In the genomic region with DNA sequence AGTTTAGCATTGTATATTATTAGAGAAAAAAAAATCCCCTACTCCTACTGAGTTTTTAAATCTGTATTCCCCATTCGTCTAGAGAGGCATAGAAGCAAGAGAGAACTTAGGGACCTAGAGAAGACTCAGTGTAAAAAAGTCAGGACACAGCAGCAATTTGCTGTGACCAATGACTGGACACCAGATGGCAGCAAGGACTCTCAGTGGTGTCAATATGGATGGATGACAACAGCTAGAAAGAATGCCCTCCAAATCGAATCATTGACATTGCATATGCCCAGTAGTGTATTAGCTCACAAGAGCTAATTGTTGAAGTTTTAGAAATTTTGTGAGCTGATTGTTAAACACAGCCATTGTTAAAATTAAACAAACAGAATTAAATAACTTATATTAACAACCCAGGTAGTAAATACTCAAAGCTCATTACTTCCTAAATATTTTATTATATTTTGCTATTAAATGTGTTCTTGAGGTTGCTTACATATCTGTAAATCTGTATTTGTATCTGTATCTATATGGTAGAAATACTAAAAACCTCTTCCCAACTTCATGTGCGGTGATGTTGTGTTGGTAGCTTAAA, we compare ENCODE assay signal across 8 cellular contexts. TPM values are rescaled to one million over a fixed set of nuclear protein-coding genes. Genes with fewer than 3 reads are reported as not detected.
DNase-seq lines count a peak whose midpoint lies in the region; ATAC-seq and TF ChIP-seq lines count a peak whose summit lies in the region.

No MANE protein-coding gene starts in this region.

- TF ChIP-seq CTCF in HCT116 (IDR thresholded peaks at IDR 0.05 in 2 of 3, conservative IDR thresholded peaks at IDR 0.05 in 1 of 3; ENCODE audit: borderline replicate concordance in 1 of 3, insufficient read depth in 1 of 3, low read depth in 2 of 3, low read length in 2 of 3) = peak; percentile 66 to 77 (median 70)
- peak; percentile 67 for TF ChIP-seq CTCF in astrocyte of the spinal cord (IDR thresholded peaks at IDR 0.05; ENCODE audit: low read depth, low read length)

- ATAC-seq in HCT116 = peak; percentile 99
- no peak for ATAC-seq in GM21390 (IDR thresholded peaks at IDR 0.05; ENCODE audit: unreplicated experiment)
- ATAC-seq in HG02852 (IDR thresholded peaks at IDR 0.05; ENCODE audit: unreplicated experiment) = no peak

- DNase-seq in COR-L47 (lab: John Stamatoyannopoulos, UW) = peak; percentile 52
- DNase-seq in HCT116 (ENCODE audit: low read depth, low spot score) = peak; percentile 62
- peak; percentile 80 for DNase-seq in NCI-H82 (lab: John Stamatoyannopoulos, UW)
- peak; percentile 57 for DNase-seq in astrocyte of the spinal cord (ENCODE audit: low read depth, low spot score)
- peak; percentile 78 for DNase-seq in iPS-NIHi11 (ENCODE audit: low spot score)
- peak; percentile 80 for DNase-seq in superior temporal gyrus (ENCODE audit: extremely low spot score)

- H3K4me3 ChIP-seq in HCT116 (replicated peaks in 1 of 2; ENCODE audit: low read depth in 1 of 2, low read length in 2 of 2) (no peak overlapping the region), astrocyte of the spinal cord (ENCODE audit: low read depth, low read length) (no peak overlapping the region)

- BruUV-seq in HCT116 (replicated peaks; lab: Mats Ljungman, UMichigan) = no TSS peak

- H3K4me2 ChIP-seq in HCT116 (ENCODE audit: low read length) = no peak overlapping the region

- H2AFZ ChIP-seq in HCT116 (ENCODE audit: low read depth, low read length, poor library complexity, severe bottlenecking) = peak overlapping the region; percentile 30

- CTCF ChIA-PET in HCT116 (lab: Charles Lee) = interaction anchor here (0.6 to 2.8 kb wide), 18 partner anchors 11 to 514 kb away, joined by 3 to 38 read pairs (median 4); a partner anchor contains a TSS

- H3K36me3 ChIP-seq in HCT116 (ENCODE audit: control insufficient read depth in 1 of 2, insufficient read depth in 2 of 2, low read length in 2 of 2) = no peaks in the 10 kb centered on the region

- H3K4me1 ChIP-seq in HCT116 (ENCODE audit: control insufficient read depth in 1 of 2, insufficient read depth in 2 of 2, low read length in 2 of 2) = no peaks in the 10 kb centered on the region

- POLR2A ChIA-PET in HCT116 (lab: Charles Lee) = interaction anchor here (0.7 to 1.2 kb wide), 2 partner anchors 353 to 385 kb away, joined by 3 to 5 read pairs; no protein-coding TSS in a partner anchor

- H3K27ac ChIP-seq in HCT116 (ENCODE audit: low read depth, low read length) = no peak overlapping the region

- peak; percentile 85 for TF ChIP-seq RAD21 in HCT116 (IDR thresholded peaks at IDR 0.05; ENCODE audit: low read depth)

- no peaks in the 10 kb centered on the region for H3K79me2 ChIP-seq in HCT116 (ENCODE audit: insufficient read depth, low read length)

- intact Hi-C loops in HCT116 (cut with micrococcal nuclease) = loop anchor here (1.0 to 2.0 kb wide), 5 partner anchors 71 to 514 kb away; no protein-coding TSS in a partner anchor

- RAD21 ChIA-PET in HCT116 (lab: Charles Lee; ENCODE audit: low non-redundant PET in 1 of 2, low total read pairs in 2 of 2, uncharacterized antibody in 2 of 2, unreplicated experiment in 2 of 2) = interaction anchor here (0.9 to 1.8 kb wide), 5 partner anchors 72 to 353 kb away, joined by 3 to 9 read pairs (median 5); no protein-coding TSS in a partner anchor

- no peak for TF ChIP-seq POLR2A in HCT116 (IDR thresholded peaks at IDR 0.05; ENCODE audit: borderline replicate concordance, extremely low read depth, insufficient read depth, insufficient read length)

- H3K27me3 ChIP-seq in HCT116 (ENCODE audit: insufficient read depth, low read length) = no peaks in the 10 kb centered on the region

- no peak overlapping the region for H3K9ac ChIP-seq in HCT116 (ENCODE audit: low read length)

- no peaks in the 10 kb centered on the region for H3K9me2 ChIP-seq in HCT116 (ENCODE audit: insufficient read depth)

- H4K20me1 ChIP-seq in HCT116 (ENCODE audit: insufficient read depth) = no peaks in the 10 kb centered on the region

- in situ Hi-C loops in astrocyte of the spinal cord (cut with HindIII; ENCODE audit: low sequenced_read_pairs) = no loop called here

- no peaks in the 10 kb centered on the region for H3K9me3 ChIP-seq in HCT116 (ENCODE audit: control insufficient read depth in 1 of 2, insufficient read depth in 1 of 2, low read depth in 1 of 2, low read length in 2 of 2)

TF ChIP-seq in HCT116, 20 proteins besides CTCF, POLR2A, EP300 and RAD21:
- TF ChIP-seq EGR1 (IDR thresholded peaks at IDR 0.05; ENCODE audit: low read depth) = no peak
- TF ChIP-seq EZH2phosphoT487 (IDR thresholded peaks at IDR 0.05; ENCODE audit: borderline replicate concordance) = no peak
- no peak for TF ChIP-seq ZNF274 (IDR thresholded peaks at IDR 0.05; ENCODE audit: low read depth, low read length)
- TF ChIP-seq, protein P1, sequence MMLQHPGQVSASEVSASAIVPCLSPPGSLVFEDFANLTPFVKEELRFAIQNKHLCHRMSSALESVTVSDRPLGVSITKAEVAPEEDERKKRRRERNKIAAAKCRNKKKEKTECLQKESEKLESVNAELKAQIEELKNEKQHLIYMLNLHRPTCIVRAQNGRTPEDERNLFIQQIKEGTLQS (IDR thresholded peaks at IDR 0.05) = peak; percentile 63; the same call in 1 of the 2 replicates

RNA-seq across cellular contexts. Expression of a gene that starts 43.9 kb away (rescaled TPM):
- total RNA-seq in HCT116 (2021; ENCODE audit: unreplicated experiment) = not detected
- not detected in 2 replicates for polyA plus RNA-seq in HCT116 (2012)
